5 cellular contexts compared by ENCODE assay signal in genomic region chrX:103235608-103236007, GRCh38. TPM values are rescaled to one million over a fixed set of nuclear protein-coding genes. Genes with fewer than 3 reads are reported as not detected.
"Had no signal": no experiment of that assay in that cellular context is flagged by ENCODE, and none has a peak within 500 bp of the region (broad histone marks: within the 10 kb centered on the region; RNA-seq: fewer than 3 reads in every experiment).

No MANE protein-coding gene starts in this region.

RNA-seq across cellular contexts. Expression of gene BEX4, which starts 20.7 kb away (rescaled TPM):
- total RNA-seq: HT-29, MCF 10A had no signal

RNA-seq across cellular contexts. Expression of gene TCEAL5, which starts 40.9 kb away (rescaled TPM):
- total RNA-seq: HT-29, MCF 10A, NCI-H460, PC-3, SK-MEL-5 had no signal
